In the genomic region with DNA sequence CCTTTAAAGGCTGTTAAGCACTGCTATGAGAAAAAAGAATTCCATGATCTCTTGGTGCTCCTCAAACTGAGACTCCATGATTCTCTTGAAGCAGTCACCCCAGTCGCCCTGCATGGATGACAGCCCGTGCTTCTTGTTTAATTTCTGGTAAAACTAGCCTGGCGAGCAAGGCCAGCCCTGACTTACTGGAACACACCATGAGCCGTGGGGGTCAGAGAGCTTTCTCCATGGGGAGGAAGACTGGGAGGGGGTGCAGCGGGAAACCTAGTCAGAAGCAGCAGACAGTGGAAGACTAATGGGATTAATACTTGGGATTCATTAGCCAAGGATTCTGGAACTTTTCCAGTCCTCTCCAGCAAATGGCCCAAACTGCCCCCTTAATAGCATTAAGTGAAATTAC, we compare ENCODE assay signal across 27 cellular contexts. TPM values are rescaled to one million over a fixed set of nuclear protein-coding genes. Genes with fewer than 3 reads are reported as not detected.
"Had no signal": no experiment of that assay in that cellular context is flagged by ENCODE, and none has a peak within 500 bp of the region (broad histone marks: within the 10 kb centered on the region; RNA-seq: fewer than 3 reads in every experiment).

No MANE protein-coding gene starts in this region.

- ATAC-seq: activated CD8-positive, alpha-beta memory T cell treated with anti-CD3 and anti-CD28 coated beads, Interleukin-2, amount 10 ng/mL, durations not matched to agents 7 days and 5 days; activated CD8-positive, alpha-beta T cell treated with anti-CD3 and anti-CD28 coated beads for 36 hours; activated naive CD4-positive, alpha-beta T cell treated with anti-CD3 and anti-CD28 coated beads, Interleukin-2, amount 50 U/mL, for 72 hours; activated T-cell treated with anti-CD3 and anti-CD28 coated beads, Interleukin-2, amount 50 U/mL, for 72 hours; foreskin keratinocyte; heart right ventricle; left cardiac atrium; naive thymus-derived CD4-positive, alpha-beta T cell; psoas muscle; right cardiac atrium; T-helper 17 cell; WTC11 had no signal

- H3K9me3 Mint-ChIP-seq: activated naive CD4-positive, alpha-beta T cell treated with anti-CD3 and anti-CD28 coated beads, Interleukin-2, amount 50 U/mL, for 72 hours had no signal

- DNase-seq: activated CD4-positive, alpha-beta T cell treated with anti-CD3 and anti-CD28 coated beads for 1 hour; activated CD4-positive, alpha-beta T cell treated with anti-CD3 and anti-CD28 coated beads, Interleukin-2, amount 10 ng/mL, durations not matched to agents 7 days and 5 days; activated CD8-positive, alpha-beta memory T cell treated with anti-CD3 and anti-CD28 coated beads, Interleukin-2, amount 10 ng/mL, durations not matched to agents 7 days and 5 days; activated CD8-positive, alpha-beta T cell treated with anti-CD3 and anti-CD28 coated beads for 36 hours; activated naive CD4-positive, alpha-beta T cell; activated T-cell treated with anti-CD3 and anti-CD28 coated beads for 4 hours; activated T-cell treated with anti-CD3 and anti-CD28 coated beads, Interleukin-2, amount 50 U/mL, for 72 hours; central memory CD4-positive, alpha-beta T cell; foreskin keratinocyte; heart right ventricle; left cardiac atrium; mammary epithelial cell; naive thymus-derived CD4-positive, alpha-beta T cell; nucleus accumbens; psoas muscle; right cardiac atrium; spleen; stimulated activated naive CD4-positive, alpha-beta T cell; T-helper 17 cell had no signal

- H3K4me3 Mint-ChIP-seq: activated CD4-positive, alpha-beta T cell treated with anti-CD3 and anti-CD28 coated beads, Interleukin-2, amount 10 ng/mL, durations not matched to agents 7 days and 5 days; activated CD8-positive, alpha-beta memory T cell treated with anti-CD3 and anti-CD28 coated beads, Interleukin-2, amount 10 ng/mL, durations not matched to agents 7 days and 5 days; activated CD8-positive, alpha-beta T cell treated with anti-CD3 and anti-CD28 coated beads for 36 hours; activated T-cell treated with anti-CD3 and anti-CD28 coated beads, Interleukin-2, amount 50 U/mL, for 72 hours; naive thymus-derived CD4-positive, alpha-beta T cell; neural crest cell; T-helper 17 cell; WTC11 had no signal

- H3K36me3 ChIP-seq: breast epithelium, heart right ventricle, spleen, suprapubic skin, tibial nerve had no signal

- H3K9ac ChIP-seq: parathyroid adenoma had no signal

- H2AFZ ChIP-seq: parathyroid adenoma had no signal

- H3K36me3 Mint-ChIP-seq: activated CD8-positive, alpha-beta memory T cell treated with anti-CD3 and anti-CD28 coated beads, Interleukin-2, amount 10 ng/mL, durations not matched to agents 7 days and 5 days; activated naive CD4-positive, alpha-beta T cell treated with anti-CD3 and anti-CD28 coated beads, Interleukin-2, amount 50 U/mL, for 72 hours had no signal

- H3K4me1 ChIP-seq: breast epithelium, foreskin keratinocyte, heart right ventricle, parathyroid adenoma, psoas muscle, spleen, suprapubic skin, tibial nerve had no signal

- H3K27me3 ChIP-seq: breast epithelium had no signal

- H3K4me1 Mint-ChIP-seq: activated CD4-positive, alpha-beta T cell treated with anti-CD3 and anti-CD28 coated beads, Interleukin-2, amount 10 ng/mL, durations not matched to agents 7 days and 5 days; activated CD8-positive, alpha-beta memory T cell treated with anti-CD3 and anti-CD28 coated beads, Interleukin-2, amount 10 ng/mL, durations not matched to agents 7 days and 5 days had no signal

- H3K4me3 ChIP-seq: breast epithelium, heart right ventricle, psoas muscle, spleen, suprapubic skin, tibial nerve had no signal

- H3K27ac ChIP-seq: breast epithelium, foreskin keratinocyte, heart right ventricle, parathyroid adenoma, psoas muscle, spleen, suprapubic skin, tibial nerve had no signal

- H3K27ac Mint-ChIP-seq: activated CD4-positive, alpha-beta T cell treated with anti-CD3 and anti-CD28 coated beads, Interleukin-2, amount 10 ng/mL, durations not matched to agents 7 days and 5 days; activated CD8-positive, alpha-beta memory T cell treated with anti-CD3 and anti-CD28 coated beads, Interleukin-2, amount 10 ng/mL, durations not matched to agents 7 days and 5 days; activated CD8-positive, alpha-beta T cell treated with anti-CD3 and anti-CD28 coated beads for 36 hours; activated naive CD4-positive, alpha-beta T cell treated with anti-CD3 and anti-CD28 coated beads, Interleukin-2, amount 50 U/mL, for 72 hours; activated T-cell treated with anti-CD3 and anti-CD28 coated beads, Interleukin-2, amount 50 U/mL, for 72 hours; naive thymus-derived CD4-positive, alpha-beta T cell; T-helper 17 cell; WTC11 had no signal

- H3K79me2 ChIP-seq: parathyroid adenoma had no signal

- H3K9me3 ChIP-seq: breast epithelium, suprapubic skin had no signal

RNA-seq across cellular contexts. Expression of a gene that starts 57.1 kb away (rescaled TPM):
- total RNA-seq: activated CD4-positive, alpha-beta T cell treated with anti-CD3 and anti-CD28 coated beads, Interleukin-2, amount 10 ng/mL, durations not matched to agents 7 days and 5 days; activated CD8-positive, alpha-beta memory T cell treated with anti-CD3 and anti-CD28 coated beads, Interleukin-2, amount 10 ng/mL, durations not matched to agents 7 days and 5 days; activated CD8-positive, alpha-beta T cell treated with anti-CD3 and anti-CD28 coated beads for 36 hours; activated naive CD4-positive, alpha-beta T cell treated with anti-CD3 and anti-CD28 coated beads, Interleukin-2, amount 50 U/mL, for 72 hours; activated T-cell treated with anti-CD3 and anti-CD28 coated beads, Interleukin-2, amount 50 U/mL, for 72 hours; endothelial cell of umbilical vein; foreskin keratinocyte; naive thymus-derived CD4-positive, alpha-beta T cell; T-helper 17 cell had no signal
- polyA plus RNA-seq: endothelial cell of umbilical vein, mammary epithelial cell had no signal
